Comparison of ENCODE assay signal across 8 cellular contexts in genomic region chr4:108619372-108620100, GRCh38. TPM values are rescaled to one million over a fixed set of nuclear protein-coding genes. Genes with fewer than 3 reads are reported as not detected.
DNase-seq lines count a peak whose midpoint lies in the region; ATAC-seq and TF ChIP-seq lines count a peak whose summit lies in the region.

No MANE protein-coding gene starts in this region.

- no peaks in the 10 kb centered on the region for H3K9me2 ChIP-seq in Loucy (replicated peaks; ENCODE audit: low read depth, low read length)

- H3K9me3 ChIP-seq in Loucy (ENCODE audit: insufficient read depth, low read depth, low read length): no peaks in the 10 kb centered on the region

- peak; percentile 34 for DNase-seq in NCI-H82 (lab: John Stamatoyannopoulos, UW)
- no peak for DNase-seq in NCI-H82 treated with DMSO at 0.1 percent for 48 hours (lab: John Stamatoyannopoulos, UW; ENCODE audit: unreplicated experiment)
- DNase-seq in activated naive CD8-positive, alpha-beta T cell treated with anti-CD3 and anti-CD28 coated beads for 36 hours: peak; percentile 53
- DNase-seq in kidney epithelial cell (ENCODE audit: low read depth): no peak
- DNase-seq in stimulated activated naive CD8-positive, alpha-beta T cell treated with anti-CD3 and anti-CD28 coated beads, Interleukin-15, amount 100 ng/mL, for 72 hours: peak; percentile 29 to 51
- DNase-seq in DMS53 (lab: John Stamatoyannopoulos, UW): no peak
- DNase-seq in iPS-NIHi11 (ENCODE audit: low spot score): no peak

- peaks cover 47% of the 10 kb centered on the region for H3K4me1 ChIP-seq in Loucy (ENCODE audit: insufficient read depth, low read length, poor library complexity, severe bottlenecking)

- peak overlapping the region; percentile 96 for H3K4me3 Mint-ChIP-seq in activated naive CD8-positive, alpha-beta T cell treated with anti-CD3 and anti-CD28 coated beads for 36 hours
- peak overlapping the region; percentile 95 for H3K4me3 Mint-ChIP-seq in stimulated activated naive CD8-positive, alpha-beta T cell treated with anti-CD3 and anti-CD28 coated beads, Interleukin-15, amount 100 ng/mL, for 72 hours

- H3K27me3 Mint-ChIP-seq in activated naive CD8-positive, alpha-beta T cell treated with anti-CD3 and anti-CD28 coated beads for 36 hours: no peaks in the 10 kb centered on the region
- H3K27me3 Mint-ChIP-seq in stimulated activated naive CD8-positive, alpha-beta T cell treated with anti-CD3 and anti-CD28 coated beads, Interleukin-15, amount 100 ng/mL, for 72 hours: no peaks in the 10 kb centered on the region

- H3K27me3 ChIP-seq in Loucy (ENCODE audit: insufficient read depth, low read length, poor library complexity, severe bottlenecking): peaks cover 7% of the 10 kb centered on the region
- no peaks in the 10 kb centered on the region for H3K27me3 ChIP-seq in kidney epithelial cell (ENCODE audit: control insufficient read depth, insufficient read depth, low read length)

- H3K9ac ChIP-seq in Loucy (ENCODE audit: low read depth, low read length, poor library complexity, severe bottlenecking): peak overlapping the region; percentile 39

- peak overlapping the region; percentile 86 for H2AFZ ChIP-seq in Loucy (ENCODE audit: low read length)

- H3F3A ChIP-seq in Loucy (ENCODE audit: low read depth): no peaks in the 10 kb centered on the region

- H3K9me3 Mint-ChIP-seq in activated naive CD8-positive, alpha-beta T cell treated with anti-CD3 and anti-CD28 coated beads for 36 hours: peaks cover 9% of the 10 kb centered on the region
- H3K9me3 Mint-ChIP-seq in stimulated activated naive CD8-positive, alpha-beta T cell treated with anti-CD3 and anti-CD28 coated beads, Interleukin-15, amount 100 ng/mL, for 72 hours: no peaks in the 10 kb centered on the region

- peaks cover 75% of the 10 kb centered on the region for H3K36me3 Mint-ChIP-seq in activated naive CD8-positive, alpha-beta T cell treated with anti-CD3 and anti-CD28 coated beads for 36 hours

- H3K4me3 ChIP-seq in Loucy (ENCODE audit: low read length, poor library complexity, severe bottlenecking) (peak overlapping the region; percentile 85), kidney epithelial cell (ENCODE audit: low read depth, low read length) (peak overlapping the region; percentile 99)

- H4K20me1 ChIP-seq in Loucy (ENCODE audit: insufficient read depth, low read length, poor library complexity, severe bottlenecking): peaks cover 41% of the 10 kb centered on the region

- peaks cover 42% of the 10 kb centered on the region for H3K79me2 ChIP-seq in Loucy (ENCODE audit: insufficient read depth, low read length)

- H3K4me2 ChIP-seq in Loucy (ENCODE audit: low read depth, low read length, poor library complexity, severe bottlenecking): peak overlapping the region; percentile 77

- peaks cover 41% of the 10 kb centered on the region for H3K4me1 Mint-ChIP-seq in activated naive CD8-positive, alpha-beta T cell treated with anti-CD3 and anti-CD28 coated beads for 36 hours
- peaks cover 33% of the 10 kb centered on the region for H3K4me1 Mint-ChIP-seq in stimulated activated naive CD8-positive, alpha-beta T cell treated with anti-CD3 and anti-CD28 coated beads, Interleukin-15, amount 100 ng/mL, for 72 hours

- H3K27ac Mint-ChIP-seq in activated naive CD8-positive, alpha-beta T cell treated with anti-CD3 and anti-CD28 coated beads for 36 hours: peak overlapping the region; percentile 93
- peak overlapping the region; percentile 99 for H3K27ac Mint-ChIP-seq in stimulated activated naive CD8-positive, alpha-beta T cell treated with anti-CD3 and anti-CD28 coated beads, Interleukin-15, amount 100 ng/mL, for 72 hours

- peaks cover 31% of the 10 kb centered on the region; the same call in 1 of the 2 replicates for H3K36me3 ChIP-seq in Loucy (ENCODE audit: insufficient read depth, low read length)
- no peaks in the 10 kb centered on the region for H3K36me3 ChIP-seq in kidney epithelial cell (ENCODE audit: control insufficient read depth, insufficient read depth, low read length)

- peak; percentile 45 for ATAC-seq in stimulated activated naive CD8-positive, alpha-beta T cell treated with anti-CD3 and anti-CD28 coated beads, Interleukin-15, amount 100 ng/mL, for 72 hours

- TF ChIP-seq CTCF in Loucy (conservative IDR thresholded peaks at IDR 0.05; ENCODE audit: low read length) (no peak), kidney epithelial cell (IDR thresholded peaks at IDR 0.05; ENCODE audit: insufficient read depth, low read length, poor library complexity, severe bottlenecking) (no peak)

RNA-seq across cellular contexts. Expression of gene RPL34, which starts 0.8 kb away (rescaled TPM):
- total RNA-seq in activated naive CD8-positive, alpha-beta T cell treated with anti-CD3 and anti-CD28 coated beads for 36 hours: 1,000 to 10,000 TPM; 1,572 to 1,710 TPM
- 949 and 1,411 TPM in 2 replicates for total RNA-seq in kidney epithelial cell

RNA-seq across cellular contexts. Expression of gene OSTC, which starts 30.9 kb away (rescaled TPM):
- 10 to 100 TPM; 86.9 to 89.4 TPM for total RNA-seq in activated naive CD8-positive, alpha-beta T cell treated with anti-CD3 and anti-CD28 coated beads for 36 hours
- total RNA-seq in kidney epithelial cell: 119 and 137 TPM in 2 replicates

Comparison
In these comparisons a context has a peak if more than half of its experiments do, and no peak if none do; other contexts are left out.
1. DNase-seq: peak in NCI-H82 (single experiment), activated naive CD8-positive, alpha-beta T cell treated with anti-CD3 and anti-CD28 coated beads for 36 hours (single experiment) and stimulated activated naive CD8-positive, alpha-beta T cell treated with anti-CD3 and anti-CD28 coated beads, Interleukin-15, amount 100 ng/mL, for 72 hours (2 of 2); none in NCI-H82 treated with DMSO at 0.1 percent for 48 hours (single experiment), kidney epithelial cell (single experiment), DMS53 (single experiment) and iPS-NIHi11 (single experiment).